ENCODE assay signal across 1 cellular context in the genomic region with DNA sequence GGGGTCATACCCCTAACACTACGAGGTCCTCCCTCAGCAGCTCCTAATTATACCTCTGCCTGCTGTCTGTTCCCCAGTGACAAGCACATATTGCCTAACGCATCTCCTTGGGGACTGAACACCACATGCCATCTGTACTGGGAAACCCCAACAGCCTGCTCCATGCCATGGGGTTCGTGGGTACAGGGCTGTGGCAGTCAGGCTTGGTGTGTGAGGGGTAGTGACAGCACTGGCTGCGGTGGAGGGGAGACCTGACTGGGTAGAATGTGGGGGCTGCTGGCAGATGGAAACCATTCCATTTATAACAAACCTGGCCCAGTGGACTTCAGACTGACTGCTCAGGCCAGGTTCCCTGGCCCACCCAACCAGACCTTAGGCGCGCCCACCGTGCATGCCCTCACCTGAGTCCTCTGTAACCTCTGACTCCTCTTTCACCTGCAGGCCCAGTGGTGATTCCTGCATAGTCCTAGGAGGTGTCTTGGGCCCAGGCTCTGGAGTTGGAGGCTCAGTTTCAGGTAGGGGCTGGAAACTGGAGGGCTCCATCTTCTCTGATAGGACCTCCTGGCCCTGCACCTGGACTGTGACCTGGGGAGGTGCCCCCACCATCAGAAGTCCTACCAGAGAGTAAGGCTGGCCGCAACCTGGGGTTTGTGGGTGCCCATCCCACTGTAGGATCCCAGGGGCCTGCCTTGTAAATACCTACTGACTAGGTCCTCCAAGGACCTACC.
A peak's percentile ranks its signal among the peaks of the same experiment; 100 is the strongest.
TF ChIP-seq lines count a peak whose summit lies in the region.

No MANE protein-coding gene starts in this region.

TF ChIP-seq in PFSK-1, 5 proteins besides CTCF, POLR2A, EP300 and RAD21:
- peak; percentile 33; the same call in 1 of the 2 replicates for TF ChIP-seq POLR2AphosphoS5 (IDR thresholded peaks at IDR 0.05; ENCODE audit: low read depth, low read length)
- TF ChIP-seq, protein P1, sequence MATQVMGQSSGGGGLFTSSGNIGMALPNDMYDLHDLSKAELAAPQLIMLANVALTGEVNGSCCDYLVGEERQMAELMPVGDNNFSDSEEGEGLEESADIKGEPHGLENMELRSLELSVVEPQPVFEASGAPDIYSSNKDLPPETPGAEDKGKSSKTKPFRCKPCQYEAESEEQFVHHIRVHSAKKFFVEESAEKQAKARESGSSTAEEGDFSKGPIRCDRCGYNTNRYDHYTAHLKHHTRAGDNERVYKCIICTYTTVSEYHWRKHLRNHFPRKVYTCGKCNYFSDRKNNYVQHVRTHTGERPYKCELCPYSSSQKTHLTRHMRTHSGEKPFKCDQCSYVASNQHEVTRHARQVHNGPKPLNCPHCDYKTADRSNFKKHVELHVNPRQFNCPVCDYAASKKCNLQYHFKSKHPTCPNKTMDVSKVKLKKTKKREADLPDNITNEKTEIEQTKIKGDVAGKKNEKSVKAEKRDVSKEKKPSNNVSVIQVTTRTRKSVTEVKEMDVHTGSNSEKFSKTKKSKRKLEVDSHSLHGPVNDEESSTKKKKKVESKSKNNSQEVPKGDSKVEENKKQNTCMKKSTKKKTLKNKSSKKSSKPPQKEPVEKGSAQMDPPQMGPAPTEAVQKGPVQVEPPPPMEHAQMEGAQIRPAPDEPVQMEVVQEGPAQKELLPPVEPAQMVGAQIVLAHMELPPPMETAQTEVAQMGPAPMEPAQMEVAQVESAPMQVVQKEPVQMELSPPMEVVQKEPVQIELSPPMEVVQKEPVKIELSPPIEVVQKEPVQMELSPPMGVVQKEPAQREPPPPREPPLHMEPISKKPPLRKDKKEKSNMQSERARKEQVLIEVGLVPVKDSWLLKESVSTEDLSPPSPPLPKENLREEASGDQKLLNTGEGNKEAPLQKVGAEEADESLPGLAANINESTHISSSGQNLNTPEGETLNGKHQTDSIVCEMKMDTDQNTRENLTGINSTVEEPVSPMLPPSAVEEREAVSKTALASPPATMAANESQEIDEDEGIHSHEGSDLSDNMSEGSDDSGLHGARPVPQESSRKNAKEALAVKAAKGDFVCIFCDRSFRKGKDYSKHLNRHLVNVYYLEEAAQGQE (IDR thresholded peaks at IDR 0.05; ENCODE audit: insufficient read depth in 1 of 2, low read depth in 2 of 2, low read length in 2 of 2) = no peak
